Comparison of ENCODE assay signal across 9 cellular contexts in the genomic region with DNA sequence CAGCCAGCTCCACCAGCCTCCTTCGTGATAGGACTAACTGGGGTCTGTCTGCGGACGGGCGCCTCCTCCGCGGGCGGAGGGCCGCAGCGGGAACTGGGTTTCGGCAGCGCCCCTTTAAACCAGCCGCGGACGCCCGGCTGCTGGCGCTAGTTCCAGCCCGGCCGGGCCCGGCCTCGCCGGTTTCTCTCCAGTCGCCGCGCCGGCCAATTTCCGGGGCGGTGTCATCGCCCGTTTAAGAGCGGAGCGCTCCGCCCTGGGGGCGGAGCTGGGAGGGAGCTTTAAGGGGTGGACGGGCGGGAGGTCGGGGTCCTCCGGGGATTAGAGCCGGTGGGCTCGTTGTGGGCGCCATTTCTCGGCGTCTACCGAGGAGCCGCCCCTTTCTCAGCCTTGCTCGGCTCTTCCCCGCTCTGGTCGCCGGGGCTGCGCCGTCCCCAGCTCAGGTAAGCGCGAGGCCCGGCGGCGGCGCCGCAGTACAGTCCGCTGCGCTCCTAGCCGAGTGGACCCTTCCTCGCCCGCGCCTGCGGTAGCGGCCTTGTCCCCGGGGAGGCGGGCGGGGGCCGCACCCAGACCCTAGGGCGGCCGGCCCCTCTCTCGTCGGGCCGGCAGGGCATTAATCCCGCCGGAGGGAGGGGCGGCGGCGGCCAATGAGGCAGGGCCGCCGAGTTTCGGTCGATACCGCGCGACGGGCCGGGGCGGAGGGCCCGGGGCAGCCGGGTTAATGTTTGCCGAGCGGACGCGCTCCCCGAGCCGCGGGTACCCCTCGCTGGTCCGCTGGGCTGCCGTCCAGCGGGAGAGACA. TPM values are rescaled to one million over a fixed set of nuclear protein-coding genes. Genes with fewer than 3 reads are reported as not detected.
DNase-seq lines count a peak whose midpoint lies in the region; ATAC-seq, FAIRE-seq and TF ChIP-seq lines count a peak whose summit lies in the region.
"Had no signal": no experiment of that assay in that cellular context is flagged by ENCODE, and none has a peak within 500 bp of the region (broad histone marks: within the 10 kb centered on the region; RNA-seq: fewer than 3 reads in every experiment).

Gene EPB41L5 (plus strand): TSS at position 307 of the 798 bp plus-strand sequence. CDS start 6,008 bp downstream, outside the sequence.

- TF ChIP-seq EP300 in HepG2 (IDR thresholded peaks at IDR 0.05; ENCODE audit: low read depth in 2 of 2, low read length in 2 of 2) (peak in 1 of 2 experiments; percentile 47; a peak in 3 of 4 replicates), HepG2 (CRISPR knock-in tag; IDR thresholded peaks at IDR 0.05; ENCODE audit: borderline replicate concordance) (no peak)

- intact Hi-C loops in activated CD4-positive, alpha-beta T cell treated with anti-CD3 and anti-CD28 coated beads, Interleukin-2, amount 10 ng/mL, durations not matched to agents 24 days and 14 days (cut with micrococcal nuclease): loop anchor here (1.0 to 10.0 kb wide), 7 partner anchors 151 to 336 kb away; partner anchors contain the start of genes PTPN4 and TMEM177
- intact Hi-C loops in HepG2 (cut with micrococcal nuclease; ENCODE audit: unreplicated experiment): loop anchor here (2.0 to 5.0 kb wide), 3 partner anchors 54 to 254 kb away; partner anchors contain the start of gene PTPN4

- H3K27me3 Mint-ChIP-seq in activated CD4-positive, alpha-beta T cell treated with anti-CD3 and anti-CD28 coated beads, Interleukin-2, amount 10 ng/mL, durations not matched to agents 24 days and 14 days: peaks cover 13% of the 10 kb centered on the region

- peak within 1 kb of the TSS; percentile 75 for H3K4me3 Mint-ChIP-seq in activated CD4-positive, alpha-beta T cell treated with anti-CD3 and anti-CD28 coated beads, Interleukin-2, amount 10 ng/mL, durations not matched to agents 24 days and 14 days

- TF ChIP-seq POLR2A in GM19193 (IDR thresholded peaks at IDR 0.05; ENCODE audit: extremely low read depth, insufficient read depth, insufficient read length): peak; percentile 73
- TF ChIP-seq POLR2A in HepG2 (IDR thresholded peaks at IDR 0.05; ENCODE audit: insufficient read depth in 1 of 2, low read depth in 2 of 2, low read length in 2 of 2): peak; percentile 98

- peak within 1 kb of the TSS; percentile 96 for H3K27ac ChIP-seq in HepG2 (ENCODE audit: extremely low read length, insufficient read depth, low read length)

- H3K4me1 Mint-ChIP-seq in activated CD4-positive, alpha-beta T cell treated with anti-CD3 and anti-CD28 coated beads, Interleukin-2, amount 10 ng/mL, durations not matched to agents 24 days and 14 days: peaks cover 11% of the 10 kb centered on the region

- H3K36me3 Mint-ChIP-seq in activated CD4-positive, alpha-beta T cell treated with anti-CD3 and anti-CD28 coated beads, Interleukin-2, amount 10 ng/mL, durations not matched to agents 24 days and 14 days (ENCODE audit: low read depth): no peaks in the 10 kb centered on the region

- H4K20me1 ChIP-seq in HepG2 (ENCODE audit: insufficient read depth, low read length): peaks cover 24% of the 10 kb centered on the region

- FAIRE-seq in HepG2 (lab: Jason Lieb, UNC): no peak
- FAIRE-seq: colon had no signal

- POLR2A ChIA-PET in HepG2 (lab: Yijun Ruan, JAX): interaction anchor here (0.6 to 2.7 kb wide), 18 partner anchors 9 to 335 kb away, joined by 3 to 16 read pairs (median 4); partner anchors contain the start of genes PTPN4 and TMEM177

- CTCF ChIA-PET in HepG2 (lab: Yijun Ruan, JAX; ENCODE audit: low intra/inter-chr PET ratio, low total read pairs): no interaction called here

- peak; percentile 98 for ATAC-seq in HG03432 (IDR thresholded peaks at IDR 0.05; ENCODE audit: unreplicated experiment)
- ATAC-seq in HepG2: peak; percentile 86

- H3K9me3 Mint-ChIP-seq in activated CD4-positive, alpha-beta T cell treated with anti-CD3 and anti-CD28 coated beads, Interleukin-2, amount 10 ng/mL, durations not matched to agents 24 days and 14 days: no peaks in the 10 kb centered on the region

- BruUV-seq in HepG2 (replicated peaks; lab: Mats Ljungman, UMichigan): no TSS peak

- H3K36me3 ChIP-seq in HepG2 (replicated peaks in 1 of 2; ENCODE audit: control insufficient read depth in 1 of 2, insufficient read depth in 2 of 2, low read length in 2 of 2): no peaks in the 10 kb centered on the region

- H3K4me2 ChIP-seq in HepG2 (ENCODE audit: low read depth, low read length): peak within 1 kb of the TSS; percentile 100

- no peak within 1 kb of the TSS for H3K27ac Mint-ChIP-seq in activated CD4-positive, alpha-beta T cell treated with anti-CD3 and anti-CD28 coated beads, Interleukin-2, amount 10 ng/mL, durations not matched to agents 24 days and 14 days

- H3K27me3 ChIP-seq in HepG2 (ENCODE audit: control insufficient read depth in 1 of 2, insufficient read depth in 2 of 2, low read length in 2 of 2): no peaks in the 10 kb centered on the region; a peak in 2 of 5 replicates

- peaks cover 44% of the 10 kb centered on the region for H3K79me2 ChIP-seq in HepG2 (ENCODE audit: insufficient read depth, low read length)

- H3K4me3 ChIP-seq in HepG2 (replicated peaks in 1 of 3; ENCODE audit: insufficient read depth in 1 of 3, low read depth in 2 of 3, low read length in 3 of 3): peak within 1 kb of the TSS; percentile 85 to 88 (median 87)

- H3K9ac ChIP-seq in HepG2 (ENCODE audit: insufficient read depth, low read depth, low read length): peak within 1 kb of the TSS; percentile 92

- peak; percentile 72 for TF ChIP-seq RAD21 in HepG2 (CRISPR knock-in tag; IDR thresholded peaks at IDR 0.05)

- TF ChIP-seq CTCF in HepG2 (CRISPR knock-in tag; IDR thresholded peaks at IDR 0.05): peak; percentile 40

- WGBS in HepG2 (ENCODE audit: low lambda C conversion rate): under 1% methylated on average over 63 of the region's 102 CpGs

- DNase-seq in Ammon's horn (ENCODE audit: low spot score): peak; percentile 85
- DNase-seq in NCI-H510A (lab: John Stamatoyannopoulos, UW): peak; percentile 88
- peak; percentile 94 for DNase-seq in activated CD4-positive, alpha-beta T cell treated with anti-CD3 and anti-CD28 coated beads, Interleukin-2, amount 10 ng/mL, durations not matched to agents 24 days and 14 days
- DNase-seq in dedifferentiated amniotic fluid mesenchymal stem cell (ENCODE audit: extremely low spot score): peak; percentile 83
- peak; percentile 92 for DNase-seq in HepG2 (ENCODE audit: low spot score)
- DNase-seq in stimulated activated CD4-positive, alpha-beta T cell treated with anti-CD3 and anti-CD28 coated beads, Interleukin-2, amount 100 ng/mL, for 48 hours: peak; percentile 75 to 77

- peak within 1 kb of the TSS; percentile 55 for H2AFZ ChIP-seq in HepG2 (ENCODE audit: low read length)

- H3K4me1 ChIP-seq in HepG2 (ENCODE audit: insufficient read depth, low read length): peaks cover 42% of the 10 kb centered on the region

- H3K9me3 ChIP-seq in HepG2 (ENCODE audit: low read length): no peaks in the 10 kb centered on the region

- in situ Hi-C loops in HepG2 (cut with HindIII; ENCODE audit: extremely low pct_ligation_motif_present, low pct_unique_long_range_greater_than_20kb): no loop called here

TF ChIP-seq in HepG2, 621 proteins besides CTCF, POLR2A, EP300 and RAD21 (continues in another document):
- TF ChIP-seq, protein P1, sequence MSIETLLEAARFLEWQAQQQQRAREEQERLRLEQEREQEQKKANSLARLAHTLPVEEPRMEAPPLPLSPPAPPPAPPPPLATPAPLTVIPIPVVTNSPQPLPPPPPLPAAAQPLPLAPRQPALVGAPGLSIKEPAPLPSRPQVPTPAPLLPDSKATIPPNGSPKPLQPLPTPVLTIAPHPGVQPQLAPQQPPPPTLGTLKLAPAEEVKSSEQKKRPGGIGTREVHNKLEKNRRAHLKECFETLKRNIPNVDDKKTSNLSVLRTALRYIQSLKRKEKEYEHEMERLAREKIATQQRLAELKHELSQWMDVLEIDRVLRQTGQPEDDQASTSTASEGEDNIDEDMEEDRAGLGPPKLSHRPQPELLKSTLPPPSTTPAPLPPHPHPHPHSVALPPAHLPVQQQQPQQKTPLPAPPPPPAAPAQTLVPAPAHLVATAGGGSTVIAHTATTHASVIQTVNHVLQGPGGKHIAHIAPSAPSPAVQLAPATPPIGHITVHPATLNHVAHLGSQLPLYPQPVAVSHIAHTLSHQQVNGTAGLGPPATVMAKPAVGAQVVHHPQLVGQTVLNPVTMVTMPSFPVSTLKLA (IDR thresholded peaks at IDR 0.05): no peak; the same call in 1 of the 2 replicates
- TF ChIP-seq DNMT3B (CRISPR knock-in tag; conservative IDR thresholded peaks at IDR 0.05) (no peak), HIVEP1 (CRISPR knock-in tag; IDR thresholded peaks at IDR 0.05) (peak; percentile 67), ZFP1 (CRISPR knock-in tag; IDR thresholded peaks at IDR 0.05) (peak; percentile 3; the same call in 1 of the 2 replicates), ZNF510 (CRISPR knock-in tag; IDR thresholded peaks at IDR 0.05; ENCODE audit: low read depth) (0 out of 2 replicates have a peak, but pooled peaks have one; percentile 38)

RNA-seq across cellular contexts. Expression of gene EPB41L5, which starts in this region (rescaled TPM):
- 1.5 and 2.2 TPM in 2 replicates for total RNA-seq in activated CD4-positive, alpha-beta T cell treated with anti-CD3 and anti-CD28 coated beads, Interleukin-2, amount 10 ng/mL, durations not matched to agents 24 days and 14 days
- total RNA-seq in HepG2 (2016; rRNA removed; fragmentation: Illumina TruSeq; extraction: Trizol): 47.5 and 64.6 TPM in 2 replicates
- 99.6 and 115 TPM in 2 replicates for total RNA-seq in HepG2 (2016; cell fraction: cytosol; rRNA removed; fragmentation: Illumina TruSeq; extraction: Trizol; ENCODE audit: low read depth)
- total RNA-seq in HepG2 (2016; cell fraction: insoluble cytoplasmic fraction; rRNA removed; fragmentation: Illumina TruSeq; extraction: Trizol): 44.8 and 61.7 TPM in 2 replicates
- 54.2 and 59.7 TPM in 2 replicates for total RNA-seq in HepG2 (2016; cell fraction: membrane; rRNA removed; fragmentation: Illumina TruSeq; extraction: Trizol)
- total RNA-seq in HepG2 (2016; cell fraction: nucleus; rRNA removed; fragmentation: Illumina TruSeq; extraction: Trizol): 92.1 and 96.5 TPM in 2 replicates
- polyA plus RNA-seq in HepG2 (2011; rRNA removed): 33.6 and 40.5 TPM in 2 replicates
- polyA plus RNA-seq in HepG2 (2011; cell fraction: cytosol; rRNA removed): 18.0 and 25.9 TPM in 2 replicates
- polyA plus RNA-seq in HepG2 (2011; cell fraction: nucleus; rRNA removed): 52.7 and 57.0 TPM in 2 replicates
- polyA plus RNA-seq in HepG2 (2012): 27.8 and 36.9 TPM in 2 replicates
- 2.2 and 2.3 TPM in 2 replicates for polyA plus RNA-seq in HepG2 (2016; cell fraction: cytosol; fragmentation: Illumina TruSeq; extraction: Trizol; ENCODE audit: low read depth)
- 42.1 and 46.5 TPM in 2 replicates for polyA plus RNA-seq in HepG2 (2016; cell fraction: insoluble cytoplasmic fraction; fragmentation: Illumina TruSeq; extraction: Trizol; ENCODE audit: low read depth)
- polyA plus RNA-seq in HepG2 (2016; cell fraction: membrane; fragmentation: Illumina TruSeq; extraction: Trizol; ENCODE audit: low read depth): 6.1 and 6.6 TPM in 2 replicates
- polyA plus RNA-seq in HepG2 (2016; cell fraction: nucleus; fragmentation: Illumina TruSeq; extraction: Trizol; ENCODE audit: insufficient read depth, low read depth): 58.6 and 59.7 TPM in 2 replicates
- 1.2 and 68.6 TPM in 2 replicates for polyA minus RNA-seq in HepG2 (2011; rRNA and poly(A)+ RNA removed; ENCODE audit: low replicate concordance)
- polyA minus RNA-seq in HepG2 (2011; cell fraction: cytosol; rRNA and poly(A)+ RNA removed): 53.8 and 54.3 TPM in 2 replicates
- polyA minus RNA-seq in HepG2 (2011; cell fraction: nucleus; rRNA and poly(A)+ RNA removed): 328 and 391 TPM in 2 replicates

Comparison
In these comparisons a context has a peak if more than half of its experiments do, and no peak if none do; other contexts are left out.
1. Peak in every context shown above with its lines: DNase-seq, ATAC-seq, H3K4me3 ChIP-seq and H3K27ac ChIP-seq.
2. RNA of gene EPB41L5 (total RNA-seq): 44.8 to 115 TPM in HepG2; 1.5 to 2.2 TPM in activated CD4-positive, alpha-beta T cell treated with anti-CD3 and anti-CD28 coated beads, Interleukin-2, amount 10 ng/mL, durations not matched to agents 24 days and 14 days; every median in the first group is over 10 times any median in the second.